Comparison of ENCODE assay signal across 8 cellular contexts in the genomic region with DNA sequence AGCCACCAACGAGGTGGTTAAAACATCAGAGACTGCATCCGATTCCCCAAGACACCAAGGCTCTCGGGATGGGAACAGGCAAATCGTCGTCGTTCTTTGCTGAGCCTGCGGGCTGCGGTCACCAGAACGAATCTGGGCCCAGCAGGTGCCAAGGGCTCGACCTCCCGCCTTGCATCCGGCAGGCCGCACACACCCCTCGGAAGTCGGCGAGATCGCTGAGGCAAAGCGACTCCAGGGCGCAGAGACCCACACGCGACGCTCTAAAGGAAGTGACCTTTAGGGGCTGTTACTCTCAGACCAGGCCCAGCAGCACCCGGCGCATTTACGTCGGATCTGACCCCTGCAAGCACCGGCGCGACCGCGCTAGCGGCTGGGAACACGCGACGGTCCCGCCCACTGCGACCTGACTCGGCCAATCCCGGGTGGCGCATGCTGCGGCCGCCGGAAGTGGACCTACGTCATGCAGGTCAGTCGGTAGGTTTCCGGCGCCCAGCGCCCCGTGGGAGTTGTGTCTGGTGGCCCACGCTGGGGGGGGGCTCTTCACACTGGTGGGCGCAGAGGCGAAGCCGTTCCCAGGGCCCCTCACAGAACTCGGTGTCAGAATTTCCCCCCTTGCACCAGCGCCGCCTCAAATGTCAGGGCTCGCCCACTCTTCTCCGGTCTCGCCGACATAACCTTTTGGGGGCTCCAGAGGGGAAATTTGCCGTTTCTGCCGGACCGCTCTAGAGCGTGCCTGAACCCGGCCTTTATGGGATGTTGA. TPM values are rescaled to one million over a fixed set of nuclear protein-coding genes. Genes with fewer than 3 reads are reported as not detected.
DNase-seq lines count a peak whose midpoint lies in the region; ATAC-seq lines count a peak whose summit lies in the region.

No MANE protein-coding gene starts in this region.

- peak; percentile 92 for ATAC-seq in HG03039 (IDR thresholded peaks at IDR 0.05; ENCODE audit: unreplicated experiment)
- peak; percentile 99 for ATAC-seq in left colon

- intact Hi-C loops in left colon (cut with DNase I, micrococcal nuclease): no loop called here

- DNase-seq in NCI-H1417 (lab: John Stamatoyannopoulos, UW): peak; percentile 69 to 84 (median 83)
- DNase-seq in NCI-H1417 treated with DMSO at 0.1 percent for 48 hours (lab: John Stamatoyannopoulos, UW): no peak
- peak; percentile 96 for DNase-seq in NCI-H2196 (lab: John Stamatoyannopoulos, UW; ENCODE audit: unreplicated experiment)
- peak; percentile 59 for DNase-seq in activated CD4-positive, alpha-beta T cell treated with anti-CD3 and anti-CD28 coated beads for 1 hour
- peak; percentile 96 for DNase-seq in cerebellum (ENCODE audit: low spot score)
- peak; percentile 95 for DNase-seq in left colon
- DNase-seq in stimulated activated CD4-positive, alpha-beta T cell treated with anti-CD3 and anti-CD28 coated beads, Interleukin-4, amount 100 ng/mL, for 4 hours: peak; percentile 80 to 90

RNA-seq across cellular contexts. Expression of gene PARK7, which starts 7.5 kb away (rescaled TPM):
- total RNA-seq in cerebellum: 80.4 TPM
- total RNA-seq in left colon: 100 to 1,000 TPM; 167 to 171 TPM

RNA-seq across cellular contexts. Expression of gene TNFRSF9, which starts 13.4 kb away (rescaled TPM):
- not detected for total RNA-seq in cerebellum
- under 1 TPM; 0.09 to 0.50 TPM for total RNA-seq in left colon
